29 cellular contexts compared by ENCODE assay signal in the genomic region with DNA sequence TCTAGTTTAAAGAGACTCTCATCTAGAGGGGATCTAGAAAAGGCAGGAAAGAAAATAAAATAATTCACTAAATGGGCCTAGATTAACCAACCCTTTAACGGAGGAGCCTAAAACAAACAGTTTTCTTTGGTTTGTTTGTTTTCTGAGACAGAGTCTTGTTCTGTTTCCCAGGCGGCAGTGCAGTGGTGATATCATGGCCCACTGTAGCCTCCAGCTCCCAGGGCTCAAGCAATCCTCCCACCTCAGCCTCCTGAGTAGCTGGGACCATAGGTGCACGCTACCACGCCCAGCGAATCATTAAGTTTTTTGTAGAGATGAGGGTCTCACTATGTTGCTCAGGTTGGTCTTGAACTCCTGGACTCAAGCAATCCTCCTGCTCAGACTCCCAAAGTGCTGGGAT.
"Had no signal": no experiment of that assay in that cellular context is flagged by ENCODE, and none has a peak within 500 bp of the region (broad histone marks: within the 10 kb centered on the region; RNA-seq: fewer than 3 reads in every experiment).

No MANE protein-coding gene starts in this region.

- H3K27ac ChIP-seq: ascending aorta, breast epithelium, cardiac muscle cell, colonic mucosa, WERI-Rb-1 had no signal

- H3K4me3 ChIP-seq: ascending aorta, breast epithelium, cardiac muscle cell, colonic mucosa had no signal

- FAIRE-seq: frontal cortex had no signal

- H3K27me3 ChIP-seq: ascending aorta, breast epithelium, cardiac muscle cell, colonic mucosa had no signal

- DNase-seq: activated B cell treated with CpG ODN at 0.5 μM for 24 hours; activated CD4-positive, alpha-beta T cell treated with anti-CD3 and anti-CD28 coated beads for 48 hours; activated CD4-positive, alpha-beta T cell treated with anti-CD3 and anti-CD28 coated beads, Interleukin-2, amount 50 U/mL, for 1 hour; activated CD4-positive, alpha-beta T cell treated with anti-CD3 and anti-CD28 coated beads, Interleukin-2, amount 50 U/mL, for 48 hours; activated CD8-positive, alpha-beta memory T cell treated with anti-CD3 and anti-CD28 coated beads for 24 hours; activated CD8-positive, alpha-beta T cell treated with anti-CD3 and anti-CD28 coated beads for 36 hours; activated gamma-delta T cell; activated naive CD4-positive, alpha-beta T cell; activated naive CD4-positive, alpha-beta T cell treated with anti-CD3 and anti-CD28 coated beads, Interleukin-2, amount 10 ng/mL, durations not matched to agents 7 days and 5 days; activated naive CD8-positive, alpha-beta T cell treated with anti-CD3 and anti-CD28 coated beads, Interleukin-2, amount 10 ng/mL, durations not matched to agents 7 days and 5 days; activated T-cell treated with anti-CD3 and anti-CD28 coated beads, Interleukin-2, amount 50 U/mL, for 48 hours; central memory CD4-positive, alpha-beta T cell; cerebellar nuclear complex; colonic mucosa; effector memory CD4-positive, alpha-beta T cell; endodermal cell; foreskin fibroblast; head of caudate nucleus; T-helper 1 cell; T-helper 17 cell; T1000; WERI-Rb-1 had no signal

- ATAC-seq: activated CD4-positive, CD25-positive, alpha-beta regulatory T cell treated with anti-CD3 and anti-CD28 coated beads, Interleukin-2, amount 50 U/mL, for 24 hours; activated CD8-positive, alpha-beta T cell treated with anti-CD3 and anti-CD28 coated beads for 36 hours; activated naive CD4-positive, alpha-beta T cell treated with anti-CD3 and anti-CD28 coated beads, Interleukin-2, amount 50 U/mL, for 72 hours; esophagus mucosa; T-helper 17 cell had no signal

- H3K4me1 ChIP-seq: ascending aorta, breast epithelium, colonic mucosa had no signal

- H3K9me3 ChIP-seq: ascending aorta, breast epithelium, colonic mucosa had no signal
